ENCODE assay signal across 30 cellular contexts in the genomic region with DNA sequence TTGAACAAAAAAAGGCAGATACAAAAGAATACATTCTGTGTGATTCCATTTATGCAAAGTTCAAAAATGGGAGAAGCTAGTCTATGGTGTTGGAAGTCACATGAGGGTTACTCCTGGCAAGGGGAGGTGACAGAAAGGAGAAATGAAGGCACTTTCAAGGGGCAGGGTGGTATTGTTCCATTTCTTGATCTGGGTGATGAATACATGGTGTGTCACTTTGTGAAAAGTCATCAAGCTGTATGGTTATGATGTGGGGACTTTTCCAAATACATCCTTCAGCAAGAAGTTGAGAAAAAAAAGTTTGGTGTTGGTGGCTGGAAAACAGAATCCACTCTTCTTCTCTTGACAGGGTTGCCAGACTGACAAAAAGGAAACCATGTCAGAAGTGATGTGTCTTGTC.
"Had no signal": no experiment of that assay in that cellular context is flagged by ENCODE, and none has a peak within 500 bp of the region (broad histone marks: within the 10 kb centered on the region; RNA-seq: fewer than 3 reads in every experiment).

No MANE protein-coding gene starts in this region.

- ATAC-seq: foreskin keratinocyte, gastrocnemius medialis, heart left ventricle, T-cell had no signal

- H3K9me3 ChIP-seq: esophagus muscularis mucosa, gastrocnemius medialis, heart left ventricle had no signal

- H3K27ac Mint-ChIP-seq: activated B cell treated with CpG ODN at 0.5 μM for 24 hours; activated CD4-positive, alpha-beta memory T cell treated with anti-CD3 and anti-CD28 coated beads, Interleukin-2, amount 10 ng/mL, durations not matched to agents 7 days and 5 days; activated CD4-positive, alpha-beta T cell treated with anti-CD3 and anti-CD28 coated beads, Interleukin-2, amount 10 ng/mL, durations not matched to agents 7 days and 5 days; activated naive CD4-positive, alpha-beta T cell treated with anti-CD3 and anti-CD28 coated beads, Interleukin-2, amount 10 ng/mL, durations not matched to agents 7 days and 5 days; activated naive CD8-positive, alpha-beta T cell; activated T-helper 2 cell treated with anti-CD3 and anti-CD28 coated beads, Interferon-gamma antibody, Interleukin-2, Interleukin-4, amounts not matched to agents 10 μg/mL and 5 μg/mL and 100 μg/mL, durations not matched to agents 14 hours and 24 hours and 36 hours; dendritic cell treated with granulocyte-macrophage colony-stimulating factor and Interleukin-4, amounts not matched to agents 40 ng/mL and 50 ng/mL, for 4 days; endodermal cell; T-cell; T-helper 1 cell treated with Interleukin-12 subunit alpha and Interleukin-12 subunit beta and Interleukin-4 antibody, amounts not matched to agents 30 μg/mL and 1 μg/mL, for 36 hours; T-helper 2 cell treated with Interferon-gamma antibody and Interleukin-4, amounts not matched to agents 5 μg/mL and 100 μg/mL, for 36 hours had no signal

- H3K27ac ChIP-seq: brain microvascular endothelial cell, coronary artery, dorsolateral prefrontal cortex, esophagus muscularis mucosa, foreskin keratinocyte, gastrocnemius medialis, heart left ventricle, WERI-Rb-1 had no signal

- H3K4me3 Mint-ChIP-seq: activated B cell treated with CpG ODN at 0.5 μM for 24 hours; activated CD4-positive, alpha-beta memory T cell treated with anti-CD3 and anti-CD28 coated beads, Interleukin-2, amount 10 ng/mL, durations not matched to agents 7 days and 5 days; activated CD4-positive, alpha-beta T cell treated with anti-CD3 and anti-CD28 coated beads, Interleukin-2, amount 10 ng/mL, durations not matched to agents 7 days and 5 days; activated naive CD4-positive, alpha-beta T cell treated with anti-CD3 and anti-CD28 coated beads, Interleukin-2, amount 10 ng/mL, durations not matched to agents 7 days and 5 days; activated naive CD8-positive, alpha-beta T cell; central memory CD8-positive, alpha-beta T cell; dendritic cell treated with granulocyte-macrophage colony-stimulating factor and Interleukin-4, amounts not matched to agents 40 ng/mL and 50 ng/mL, for 4 days; endodermal cell; T-cell; T-helper 1 cell treated with Interleukin-12 subunit alpha and Interleukin-12 subunit beta and Interleukin-4 antibody, amounts not matched to agents 30 μg/mL and 1 μg/mL, for 36 hours; T-helper 2 cell treated with Interferon-gamma antibody and Interleukin-4, amounts not matched to agents 5 μg/mL and 100 μg/mL, for 36 hours had no signal

- H3K4me1 ChIP-seq: esophagus muscularis mucosa, foreskin keratinocyte, gastrocnemius medialis, heart left ventricle had no signal

- H3K4me1 Mint-ChIP-seq: activated B cell treated with CpG ODN at 0.5 μM for 24 hours; activated CD4-positive, alpha-beta memory T cell treated with anti-CD3 and anti-CD28 coated beads, Interleukin-2, amount 10 ng/mL, durations not matched to agents 7 days and 5 days; activated CD4-positive, alpha-beta T cell treated with anti-CD3 and anti-CD28 coated beads, Interleukin-2, amount 10 ng/mL, durations not matched to agents 7 days and 5 days; activated naive CD4-positive, alpha-beta T cell treated with anti-CD3 and anti-CD28 coated beads, Interleukin-2, amount 10 ng/mL, durations not matched to agents 7 days and 5 days; central memory CD8-positive, alpha-beta T cell; endodermal cell; T-cell had no signal

- H3K27me3 ChIP-seq: brain microvascular endothelial cell, gastrocnemius medialis had no signal

- DNase-seq: activated B cell treated with CpG ODN at 0.5 μM for 24 hours; activated CD4-positive, alpha-beta memory T cell treated with anti-CD3 and anti-CD28 coated beads, Interleukin-2, amount 10 ng/mL, durations not matched to agents 7 days and 5 days; activated CD4-positive, alpha-beta T cell treated with anti-CD3 and anti-CD28 coated beads, Interleukin-2, amount 10 ng/mL, durations not matched to agents 7 days and 5 days; activated CD4-positive, alpha-beta T cell treated with anti-CD3 and anti-CD28 coated beads, Interleukin-2, amount 50 U/mL, for 4 hours; activated CD8-positive, alpha-beta memory T cell treated with anti-CD3 and anti-CD28 coated beads, Interleukin-2, amount 50 U/mL, for 48 hours; activated effector memory CD4-positive, alpha-beta T cell treated with anti-CD3 and anti-CD28 coated beads, Interleukin-2, amount 50 U/mL, for 16 hours; activated naive CD4-positive, alpha-beta T cell treated with anti-CD3 and anti-CD28 coated beads, Interleukin-2, amount 10 ng/mL, durations not matched to agents 7 days and 5 days; amniotic stem cell; anterior cingulate cortex; brain microvascular endothelial cell; dorsolateral prefrontal cortex; effector memory CD4-positive, alpha-beta T cell; endodermal cell; erythroblast; foreskin keratinocyte; gastrocnemius medialis; glutamatergic neuron; heart left ventricle; SW 1271; T-cell; T1000; WERI-Rb-1 had no signal

- H3K9me3 Mint-ChIP-seq: activated B cell treated with CpG ODN at 0.5 μM for 24 hours; activated CD4-positive, alpha-beta memory T cell treated with anti-CD3 and anti-CD28 coated beads, Interleukin-2, amount 10 ng/mL, durations not matched to agents 7 days and 5 days; activated CD4-positive, alpha-beta T cell treated with anti-CD3 and anti-CD28 coated beads, Interleukin-2, amount 10 ng/mL, durations not matched to agents 7 days and 5 days; activated naive CD4-positive, alpha-beta T cell treated with anti-CD3 and anti-CD28 coated beads, Interleukin-2, amount 10 ng/mL, durations not matched to agents 7 days and 5 days; activated T-helper 2 cell treated with anti-CD3 and anti-CD28 coated beads, Interferon-gamma antibody, Interleukin-2, Interleukin-4, amounts not matched to agents 10 μg/mL and 5 μg/mL and 100 μg/mL, durations not matched to agents 14 hours and 24 hours and 36 hours; central memory CD8-positive, alpha-beta T cell; dendritic cell treated with granulocyte-macrophage colony-stimulating factor and Interleukin-4, amounts not matched to agents 40 ng/mL and 50 ng/mL, for 4 days; endodermal cell; T-cell; T-helper 1 cell treated with Interleukin-12 subunit alpha and Interleukin-12 subunit beta and Interleukin-4 antibody, amounts not matched to agents 30 μg/mL and 1 μg/mL, for 36 hours; T-helper 2 cell treated with Interferon-gamma antibody and Interleukin-4, amounts not matched to agents 5 μg/mL and 100 μg/mL, for 36 hours had no signal

- H3K4me3 ChIP-seq: coronary artery, dorsolateral prefrontal cortex, esophagus muscularis mucosa, gastrocnemius medialis, heart left ventricle had no signal

- H3K36me3 Mint-ChIP-seq: activated naive CD4-positive, alpha-beta T cell treated with anti-CD3 and anti-CD28 coated beads, Interleukin-2, amount 10 ng/mL, durations not matched to agents 7 days and 5 days; activated naive CD8-positive, alpha-beta T cell; T-cell had no signal

- H3K36me3 ChIP-seq: brain microvascular endothelial cell, esophagus muscularis mucosa, gastrocnemius medialis, heart left ventricle, WERI-Rb-1 had no signal
